In the genomic region with DNA sequence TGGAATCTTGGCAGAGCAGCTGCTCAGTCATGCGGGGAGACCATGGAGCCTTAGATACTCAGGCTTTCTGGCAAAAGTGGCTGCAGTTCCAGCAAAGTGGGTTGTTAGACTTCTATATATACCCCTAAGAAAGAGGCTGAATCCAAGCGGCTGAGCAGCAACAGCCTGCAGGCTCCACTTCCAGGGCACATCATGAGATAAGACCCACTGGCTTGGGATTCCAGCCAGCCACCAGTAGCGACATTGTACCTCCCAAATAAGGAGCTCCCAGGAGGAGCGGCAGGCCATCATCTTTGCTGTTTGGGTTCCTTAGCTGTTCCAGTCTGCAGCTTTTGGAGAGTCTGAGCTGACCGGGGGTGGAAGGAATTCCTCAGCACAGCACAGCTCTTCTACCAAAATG, we compare ENCODE assay signal across 26 cellular contexts.
"Had no signal": no experiment of that assay in that cellular context is flagged by ENCODE, and none has a peak within 500 bp of the region (broad histone marks: within the 10 kb centered on the region; RNA-seq: fewer than 3 reads in every experiment).

No MANE protein-coding gene starts in this region.

- H3K27me3 ChIP-seq: pancreas, stomach, suprapubic skin, tibial nerve had no signal

- H3K4me1 ChIP-seq: pancreas, psoas muscle, stomach, suprapubic skin, tibial nerve had no signal

- H3K4me3 ChIP-seq: lung, pancreas, psoas muscle, stomach, suprapubic skin, tibial nerve had no signal

- H3K27me3 Mint-ChIP-seq: activated naive CD8-positive, alpha-beta T cell; brain; stimulated activated naive B cell treated with anti-CD40 and anti-IgM and Interleukin-4, amounts not matched to agents 10 μg/mL and 1 μg/mL and 100 μg/mL, for 72 hours had no signal

- H3K27ac Mint-ChIP-seq: activated naive CD8-positive, alpha-beta T cell; activated T-cell treated with anti-CD3 and anti-CD28 coated beads, Interleukin-2, amount 50 U/mL, for 72 hours; brain; stimulated activated naive B cell treated with anti-CD40 and anti-IgM and Interleukin-4, amounts not matched to agents 10 μg/mL and 1 μg/mL and 100 μg/mL, for 72 hours had no signal

- H3K4me3 Mint-ChIP-seq: activated naive CD8-positive, alpha-beta T cell; activated T-cell treated with anti-CD3 and anti-CD28 coated beads, Interleukin-2, amount 50 U/mL, for 72 hours; brain; nephron progenitor cell; stimulated activated naive B cell treated with anti-CD40 and anti-IgM and Interleukin-4, amounts not matched to agents 10 μg/mL and 1 μg/mL and 100 μg/mL, for 72 hours had no signal

- H3K36me3 ChIP-seq: pancreas, stomach, suprapubic skin, tibial nerve had no signal

- H3K9me3 ChIP-seq: pancreas, suprapubic skin had no signal

- ATAC-seq: activated T-cell treated with anti-CD3 and anti-CD28 coated beads, Interleukin-2, amount 50 U/mL, for 72 hours; pancreas; psoas muscle; stimulated activated naive B cell treated with anti-CD40 and anti-IgM and Interleukin-4, amounts not matched to agents 10 μg/mL and 1 μg/mL and 100 μg/mL, for 72 hours had no signal

- H3K27ac ChIP-seq: epithelial cell of prostate, pancreas, psoas muscle, stomach, suprapubic skin, tibial nerve, VCaP had no signal

- H3K36me3 Mint-ChIP-seq: activated naive CD8-positive, alpha-beta T cell; brain; stimulated activated naive B cell treated with anti-CD40 and anti-IgM and Interleukin-4, amounts not matched to agents 10 μg/mL and 1 μg/mL and 100 μg/mL, for 72 hours had no signal

- H3K4me1 Mint-ChIP-seq: brain; stimulated activated naive B cell treated with anti-CD40 and anti-IgM and Interleukin-4, amounts not matched to agents 10 μg/mL and 1 μg/mL and 100 μg/mL, for 72 hours had no signal

- DNase-seq: activated CD4-positive, alpha-beta T cell treated with anti-CD3 and anti-CD28 coated beads for 4 hours; activated CD4-positive, alpha-beta T cell treated with anti-CD3 and anti-CD28 coated beads, Interleukin-2, amount 50 U/mL, for 4 hours; activated naive CD4-positive, alpha-beta T cell treated with Interleukin-2 at 50 U/mL for 16 hours; activated T-cell treated with anti-CD3 and anti-CD28 coated beads for 4 hours; activated T-cell treated with anti-CD3 and anti-CD28 coated beads, Interleukin-2, amount 50 U/mL, for 72 hours; caudate nucleus; dermis blood vessel endothelial cell; effector CD8-positive, alpha-beta T cell; glutamatergic neuron; hippocampal formation; kidney; mesendoderm; pancreas; psoas muscle; stimulated activated CD4-positive, alpha-beta T cell treated with anti-CD3 and anti-CD28 coated beads, Interleukin-15, amount 100 ng/mL, for 24 hours; stimulated activated CD4-positive, alpha-beta T cell treated with anti-CD3 and anti-CD28 coated beads, Interleukin-2, amount 100 ng/mL, for 24 hours; stimulated activated naive B cell treated with anti-CD40 and anti-IgM and Interleukin-4, amounts not matched to agents 10 μg/mL and 1 μg/mL and 100 μg/mL, for 72 hours; stomach had no signal
